13 cellular contexts compared by ENCODE assay signal in genomic region chr7:92854501-92855238, GRCh38. TPM values are rescaled to one million over a fixed set of nuclear protein-coding genes. Genes with fewer than 3 reads are reported as not detected.
DNase-seq lines count a peak whose midpoint lies in the region; ATAC-seq, FAIRE-seq and TF ChIP-seq lines count a peak whose summit lies in the region.
"Had no signal": no experiment of that assay in that cellular context is flagged by ENCODE, and none has a peak within 500 bp of the region (broad histone marks: within the 10 kb centered on the region; RNA-seq: fewer than 3 reads in every experiment).

No MANE protein-coding gene starts in this region.

- H3K9me3 ChIP-seq in DND-41 (ENCODE audit: insufficient read depth, low read length, severe bottlenecking) (no peaks in the 10 kb centered on the region), left ventricle myocardium inferior (replicated peaks) (no peaks in the 10 kb centered on the region), small intestine (ENCODE audit: control insufficient read depth, low read depth) (no peaks in the 10 kb centered on the region)
- H3K9me3 ChIP-seq: heart left ventricle, right atrium auricular region had no signal

- POLR2A ChIA-PET in activated CD8-positive, alpha-beta T cell treated with anti-CD3 and anti-CD28 coated beads, Interleukin-2, amount 10 ng/mL, durations not matched to agents 7 days and 5 days (lab: Charles Lee), result no interaction called here

- CTCF ChIA-PET in activated CD8-positive, alpha-beta T cell treated with anti-CD3 and anti-CD28 coated beads, Interleukin-2, amount 10 ng/mL, durations not matched to agents 7 days and 5 days (lab: Charles Lee), result interaction anchor here (1.0 to 1.6 kb wide), 5 partner anchors 9 to 233 kb away, joined by 3 to 5 read pairs (median 3); no protein-coding TSS in a partner anchor

- no peaks in the 10 kb centered on the region for H3K27me3 ChIP-seq in DND-41 (ENCODE audit: insufficient read depth, low read length, poor library complexity)
- no peaks in the 10 kb centered on the region for H3K27me3 ChIP-seq in left ventricle myocardium inferior (ENCODE audit: low read depth)
- H3K27me3 ChIP-seq in small intestine (ENCODE audit: control insufficient read depth in 2 of 2, insufficient read depth in 2 of 2, low read length in 2 of 2), result no peaks in the 10 kb centered on the region
- H3K27me3 ChIP-seq: right atrium auricular region had no signal

- TF ChIP-seq CTCF in DND-41 (IDR thresholded peaks at IDR 0.05; ENCODE audit: borderline replicate concordance, extremely low read depth, low read length, poor library complexity, severe bottlenecking) (no peak), left ventricle myocardium inferior (IDR thresholded peaks at IDR 0.05; ENCODE audit: borderline replicate concordance) (no peak)

- no peak for TF ChIP-seq POLR2A in erythroblast (IDR thresholded peaks at IDR 0.05; ENCODE audit: low read length)

- H3K36me3 Mint-ChIP-seq in activated CD8-positive, alpha-beta T cell treated with anti-CD3 and anti-CD28 coated beads, Interleukin-2, amount 10 ng/mL, durations not matched to agents 7 days and 5 days (ENCODE audit: low read depth), result no peaks in the 10 kb centered on the region
- H3K36me3 Mint-ChIP-seq: CD14-positive monocyte had no signal

- DNase-seq in DND-41, result no peak
- DNase-seq in activated CD8-positive, alpha-beta T cell treated with anti-CD3 and anti-CD28 coated beads, Interleukin-2, amount 10 ng/mL, durations not matched to agents 7 days and 5 days, result no peak
- DNase-seq in NCI-H1092 (lab: John Stamatoyannopoulos, UW), result no peak
- DNase-seq in erythroblast (lab: John Stamatoyannopoulos, UW), result no peak
- DNase-seq in left ventricle myocardium inferior, result no peak
- DNase-seq in small intestine, result no peak
- DNase-seq: heart left ventricle, NCI-H2029 had no signal

- peak; percentile 68 for ATAC-seq in DND-41 (ENCODE audit: insufficient read depth, low read depth)
- peak; percentile 59 for ATAC-seq in GM18520 (IDR thresholded peaks at IDR 0.05; ENCODE audit: unreplicated experiment)
- peak; percentile 90 for ATAC-seq in HG02973 (IDR thresholded peaks at IDR 0.05; ENCODE audit: unreplicated experiment)
- ATAC-seq in activated CD8-positive, alpha-beta T cell treated with anti-CD3 and anti-CD28 coated beads, Interleukin-2, amount 10 ng/mL, durations not matched to agents 7 days and 5 days, result peak; percentile 72
- ATAC-seq: heart left ventricle had no signal

- H4K20me1 ChIP-seq in DND-41 (ENCODE audit: insufficient read depth, low read length), result 0 out of 2 replicates have a peak, but pooled peaks cover 2% of the 10 kb centered on the region

- no peak overlapping the region for H3K4me3 ChIP-seq in DND-41 (ENCODE audit: low read depth in 1 of 2, low read length in 2 of 2)
- no peak overlapping the region for H3K4me3 ChIP-seq in left ventricle myocardium inferior
- H3K4me3 ChIP-seq in small intestine (ENCODE audit: low read depth in 1 of 2, low read length in 2 of 2), result no peak overlapping the region
- H3K4me3 ChIP-seq: heart left ventricle, right atrium auricular region had no signal

- peaks cover 22% of the 10 kb centered on the region; the same call in 1 of the 2 replicates for H3K36me3 ChIP-seq in DND-41 (ENCODE audit: insufficient read depth, low read length)
- no peaks in the 10 kb centered on the region for H3K36me3 ChIP-seq in left ventricle myocardium inferior
- H3K36me3 ChIP-seq in small intestine (ENCODE audit: control insufficient read depth in 2 of 2, insufficient read depth in 2 of 2, low read length in 2 of 2), result no peaks in the 10 kb centered on the region
- H3K36me3 ChIP-seq: heart left ventricle, right atrium auricular region had no signal

- H3K4me1 ChIP-seq in DND-41 (ENCODE audit: insufficient read depth, low read length) (no peaks in the 10 kb centered on the region), left ventricle myocardium inferior (no peaks in the 10 kb centered on the region), small intestine (ENCODE audit: control insufficient read depth in 2 of 2, insufficient read depth in 1 of 2, low read depth in 1 of 2, low read length in 1 of 2) (peaks cover 0 to 4% of the 10 kb centered on the region in 2 donors)
- H3K4me1 ChIP-seq: heart left ventricle, right atrium auricular region had no signal

- H3K27ac Mint-ChIP-seq in activated CD8-positive, alpha-beta T cell treated with anti-CD3 and anti-CD28 coated beads, Interleukin-2, amount 10 ng/mL, durations not matched to agents 7 days and 5 days, result peak overlapping the region; percentile 3
- H3K27ac Mint-ChIP-seq: CD14-positive monocyte had no signal

- H3K4me2 ChIP-seq in DND-41 (ENCODE audit: insufficient read depth, low read length), result no peak overlapping the region

- H3K27ac ChIP-seq in DND-41 (ENCODE audit: low read length) (no peak overlapping the region), left ventricle myocardium inferior (replicated peaks) (no peak overlapping the region), small intestine (ENCODE audit: low read depth in 1 of 2, low read length in 1 of 2) (no peak overlapping the region)
- H3K27ac ChIP-seq: heart left ventricle, right atrium auricular region, VCaP had no signal

- H2AFZ ChIP-seq in DND-41 (ENCODE audit: low read depth, low read length), result no peak overlapping the region

- no peak overlapping the region for H3K9ac ChIP-seq in DND-41 (ENCODE audit: low read depth, low read length)

- 41 to 60% (median 58%) methylated on average over 5 of the region's 5 CpGs for WGBS in small intestine, 3 donors

- H3K79me2 ChIP-seq in DND-41 (ENCODE audit: insufficient read depth, low read length), result peaks cover 46% of the 10 kb centered on the region

- H3K9me3 Mint-ChIP-seq in activated CD8-positive, alpha-beta T cell treated with anti-CD3 and anti-CD28 coated beads, Interleukin-2, amount 10 ng/mL, durations not matched to agents 7 days and 5 days (ENCODE audit: insufficient read depth), result no peaks in the 10 kb centered on the region

- intact Hi-C loops in left ventricle myocardium inferior (cut with micrococcal nuclease), result no loop called here

- no peaks in the 10 kb centered on the region for H3K27me3 Mint-ChIP-seq in activated CD8-positive, alpha-beta T cell treated with anti-CD3 and anti-CD28 coated beads, Interleukin-2, amount 10 ng/mL, durations not matched to agents 7 days and 5 days (ENCODE audit: low read depth)

- FAIRE-seq in small intestine (lab: Jason Lieb, UNC), result no peak

- no peak overlapping the region for H3K4me3 Mint-ChIP-seq in activated CD8-positive, alpha-beta T cell treated with anti-CD3 and anti-CD28 coated beads, Interleukin-2, amount 10 ng/mL, durations not matched to agents 7 days and 5 days
- H3K4me3 Mint-ChIP-seq: CD14-positive monocyte had no signal

- H3K4me1 Mint-ChIP-seq in activated CD8-positive, alpha-beta T cell treated with anti-CD3 and anti-CD28 coated beads, Interleukin-2, amount 10 ng/mL, durations not matched to agents 7 days and 5 days (ENCODE audit: low read depth), result peaks cover 12% of the 10 kb centered on the region

RNA-seq across cellular contexts. Expression of gene CDK6, which starts 18.3 kb away (rescaled TPM):
- total RNA-seq in activated CD8-positive, alpha-beta T cell treated with anti-CD3 and anti-CD28 coated beads, Interleukin-2, amount 10 ng/mL, durations not matched to agents 7 days and 5 days, result 100 to 1,000 TPM; 159 to 160 TPM
- total RNA-seq in left ventricle myocardium inferior, result 16.5 TPM
- polyA plus RNA-seq in small intestine, result 10 to 100 TPM in 1 of 3 donors, 1 to 10 TPM in 2; 1.6 to 14.2 (median 2.0) TPM
